ENCODE assay signal across 25 cellular contexts in the genomic region with DNA sequence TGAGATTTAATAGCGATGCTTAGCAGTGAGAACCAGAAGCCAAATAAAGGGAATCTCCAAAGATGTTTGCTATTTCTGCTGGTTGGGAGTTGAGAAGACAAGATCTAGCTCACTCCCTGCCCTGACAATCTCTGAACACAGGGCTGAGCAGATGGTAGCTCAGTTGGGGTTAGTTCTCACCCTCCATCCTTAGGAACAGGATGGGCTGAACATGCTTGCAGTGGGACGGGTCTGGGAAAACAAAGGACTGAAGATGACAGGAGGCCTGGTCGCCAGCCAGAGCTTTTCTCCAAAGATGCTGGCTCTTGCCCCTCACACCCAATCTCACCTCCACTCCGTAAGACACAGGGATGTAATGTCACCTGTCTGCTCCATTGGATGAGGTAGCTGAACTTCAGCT.
"Had no signal": no experiment of that assay in that cellular context is flagged by ENCODE, and none has a peak within 500 bp of the region (broad histone marks: within the 10 kb centered on the region; RNA-seq: fewer than 3 reads in every experiment).

No MANE protein-coding gene starts in this region.

- H3K4me3 ChIP-seq: colonic mucosa, SK-N-MC had no signal

- FAIRE-seq: astrocyte, TTC549 had no signal

- H3K27me3 ChIP-seq: colonic mucosa had no signal

- H3K27ac ChIP-seq: colonic mucosa, SK-N-MC had no signal

- DNase-seq: activated B cell treated with CpG ODN at 0.5 μM for 24 hours; activated CD4-positive, alpha-beta memory T cell treated with anti-CD3 and anti-CD28 coated beads for 36 hours; activated CD4-positive, alpha-beta T cell treated with anti-CD3 and anti-CD28 coated beads for 1 hour; activated CD4-positive, alpha-beta T cell treated with anti-CD3 and anti-CD28 coated beads, Interleukin-2, amount 10 ng/mL, durations not matched to agents 24 days and 14 days; activated CD8-positive, alpha-beta memory T cell treated with anti-CD3 and anti-CD28 coated beads for 24 hours; activated gamma-delta T cell; activated naive CD4-positive, alpha-beta T cell treated with anti-CD3 and anti-CD28 coated beads for 36 hours; activated T-cell treated with anti-CD3 and anti-CD28 coated beads for 4 hours; activated T-cell treated with anti-CD3 and anti-CD28 coated beads, Interleukin-2, amount 50 U/mL, for 48 hours; amygdala; colonic mucosa; MM.1S; NCI-H1105; NCI-H1436; NCI-H1930; NCI-H345; NCI-H524; NCI-H748 treated with DMSO at 0.1 percent for 48 hours; RPMI8226; T-cell; T-helper 2 cell; T1000 had no signal

- H3K9me3 ChIP-seq: colonic mucosa had no signal

- H3K36me3 ChIP-seq: colonic mucosa had no signal
